ENCODE assay signal across 16 cellular contexts in the genomic region with DNA sequence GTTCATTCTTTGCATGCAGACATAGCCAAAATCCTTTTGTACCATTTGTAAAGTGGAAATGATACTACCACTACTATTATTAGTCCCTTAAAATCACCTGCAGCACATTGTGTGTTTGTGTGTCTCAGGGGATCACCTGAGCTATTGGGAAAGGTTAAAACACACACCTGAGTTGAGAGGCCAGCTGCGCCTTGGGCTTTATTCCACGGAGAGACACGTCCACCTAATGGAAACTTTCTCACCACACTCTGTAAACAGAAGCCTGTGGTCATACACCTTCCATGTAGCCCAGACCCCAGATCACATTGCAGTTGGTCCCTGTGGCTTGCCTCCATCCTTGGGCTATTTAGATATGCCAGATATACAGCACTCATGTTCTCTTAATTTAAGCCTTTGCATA.
A peak's percentile ranks its signal among the peaks of the same experiment; 100 is the strongest.
DNase-seq lines count a peak whose midpoint lies in the region; ATAC-seq and TF ChIP-seq lines count a peak whose summit lies in the region.
"Had no signal": no experiment of that assay in that cellular context is flagged by ENCODE, and none has a peak within 500 bp of the region (broad histone marks: within the 10 kb centered on the region; RNA-seq: fewer than 3 reads in every experiment).

No MANE protein-coding gene starts in this region.

- no peaks in the 10 kb centered on the region for H3K27me3 ChIP-seq in body of pancreas
- H3K27me3 ChIP-seq: BE2C had no signal

- H3K27ac ChIP-seq in body of pancreas = peak overlapping the region; percentile 37 to 66 (median 48)
- H3K27ac ChIP-seq: A549, C4-2B, HL-60 had no signal

- H3K4me3 ChIP-seq in body of pancreas = no peak overlapping the region
- H3K4me3 ChIP-seq: A549 had no signal

- TF ChIP-seq POLR2A in body of pancreas (IDR thresholded peaks at IDR 0.05) = peak in 1 of 3 donors; percentile 8

- no peaks in the 10 kb centered on the region for H3K9me3 ChIP-seq in body of pancreas
- H3K9me3 ChIP-seq: BE2C had no signal

- no peak for TF ChIP-seq CTCF in body of pancreas (IDR thresholded peaks at IDR 0.05)

- H3K4me1 ChIP-seq in body of pancreas = peaks cover 34% of the 10 kb centered on the region
- H3K4me1 ChIP-seq: BE2C had no signal

- peak; percentile 68 for DNase-seq in COLO668 (lab: John Stamatoyannopoulos, UW; ENCODE audit: unreplicated experiment)
- peak; percentile 82 for DNase-seq in DMS153 (lab: John Stamatoyannopoulos, UW)
- DNase-seq in NCI-H2107 (lab: John Stamatoyannopoulos, UW) = peak; percentile 43
- DNase-seq in body of pancreas = peak; percentile 73 to 91 (median 84)
- DNase-seq in activated naive CD4-positive, alpha-beta T cell treated with Interleukin-2 at 50 U/mL for 16 hours = no peak
- no peak for DNase-seq in NCI-H2029 (lab: John Stamatoyannopoulos, UW)
- DNase-seq: BE2C; CD4-positive, alpha-beta memory T cell; COR-L47; DMS53; GF-D8; HCEC 1CT had no signal

- H3K36me3 ChIP-seq in body of pancreas (replicated peaks in 1 of 2; ENCODE audit: insufficient read depth in 1 of 2, low read depth in 2 of 2) = no peaks in the 10 kb centered on the region
- H3K36me3 ChIP-seq: BE2C had no signal

- ATAC-seq in body of pancreas (peak; percentile 87), GM21576 (IDR thresholded peaks at IDR 0.05; ENCODE audit: unreplicated experiment) (no peak)
- ATAC-seq: A549 had no signal

- WGBS in body of pancreas, 2 donors = 28 to 35% methylated on average over 3 of the region's 3 CpGs

- intact Hi-C loops in body of pancreas (cut with DNase I) = no loop called here

Comparison
In these comparisons a context has a peak if more than half of its experiments do, and no peak if none do; other contexts are left out.
1. DNase-seq: peak in COLO668 (single experiment), DMS153 (single experiment), NCI-H2107 (single experiment) and body of pancreas (4 of 4); none in activated naive CD4-positive, alpha-beta T cell treated with Interleukin-2 at 50 U/mL for 16 hours (single experiment) and NCI-H2029 (single experiment).